In the genomic region with DNA sequence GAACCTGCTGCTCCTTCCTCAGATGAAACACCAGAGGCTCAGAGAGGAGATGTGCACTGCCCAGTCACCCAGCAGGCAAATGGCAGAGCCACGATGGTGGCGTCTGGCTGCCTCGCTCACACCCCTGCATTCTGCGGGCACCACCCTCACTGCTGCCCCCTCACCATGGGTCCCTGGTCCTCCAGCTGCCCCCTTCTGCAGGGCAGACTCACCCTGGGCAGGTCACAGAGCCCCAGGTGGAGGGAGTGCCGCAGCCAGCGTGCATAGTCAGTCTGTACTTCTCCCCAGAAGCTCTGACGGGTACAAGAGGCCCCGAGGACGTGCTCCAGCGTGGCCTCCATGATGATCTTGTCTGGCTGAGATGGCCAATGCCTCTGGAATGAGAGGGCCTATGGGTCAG, we compare ENCODE assay signal across 26 cellular contexts. TPM values are rescaled to one million over a fixed set of nuclear protein-coding genes. Genes with fewer than 3 reads are reported as not detected.
DNase-seq lines count a peak whose midpoint lies in the region; ATAC-seq and TF ChIP-seq lines count a peak whose summit lies in the region.
"Had no signal": no experiment of that assay in that cellular context is flagged by ENCODE, and none has a peak within 500 bp of the region (broad histone marks: within the 10 kb centered on the region; RNA-seq: fewer than 3 reads in every experiment).

No MANE protein-coding gene starts in this region.

- H3K4me3 ChIP-seq in right cardiac atrium (ENCODE audit: low read length) (no peak overlapping the region), osteoblast (ENCODE audit: insufficient read depth, low read length) (no peak overlapping the region)
- H3K4me3 ChIP-seq: BLaER1 treated with 17β-estradiol and CSF1 and Interleukin-3, amounts not matched to agents 10 nM and 100 nM; GM12878; PC-9; SJSA1 had no signal

- intact Hi-C loops in left ventricle myocardium superior (cut with micrococcal nuclease) (no loop called here), right cardiac atrium (cut with DNase I) (loop anchor here (5.0 to 10.0 kb wide), 5 partner anchors 244 to 667 kb away; no protein-coding TSS in a partner anchor)

- H3K4me1 ChIP-seq in right cardiac atrium (ENCODE audit: control insufficient read depth, insufficient read depth, low read length), result no peaks in the 10 kb centered on the region
- H3K4me1 ChIP-seq in osteoblast (ENCODE audit: insufficient read depth, low read length), result no peaks in the 10 kb centered on the region

- no peaks in the 10 kb centered on the region for H3K9me3 ChIP-seq in right cardiac atrium (ENCODE audit: control insufficient read depth, low read length)
- H3K9me3 ChIP-seq in osteoblast (ENCODE audit: low read depth, low read length), result no peaks in the 10 kb centered on the region
- H3K9me3 ChIP-seq: BLaER1 treated with 17β-estradiol and CSF1 and Interleukin-3, amounts not matched to agents 10 nM and 100 nM had no signal

- no peaks in the 10 kb centered on the region for H3K9me3 Mint-ChIP-seq in glutamatergic neuron (ENCODE audit: unreplicated experiment)
- H3K9me3 Mint-ChIP-seq: CD4-positive, alpha-beta memory T cell; H9; IgD-negative memory B cell had no signal

- H3K27ac ChIP-seq in right cardiac atrium (ENCODE audit: low read length) (no peak overlapping the region), osteoblast (ENCODE audit: low read depth, low read length) (no peak overlapping the region)
- H3K27ac ChIP-seq: BLaER1 treated with 17β-estradiol and CSF1 and Interleukin-3, amounts not matched to agents 10 nM and 100 nM; KMS-11; PC-9; SJSA1 had no signal

- H3K79me2 ChIP-seq in osteoblast (ENCODE audit: insufficient read depth, low read length), result no peaks in the 10 kb centered on the region

- no peaks in the 10 kb centered on the region for H3K36me3 Mint-ChIP-seq in glutamatergic neuron (ENCODE audit: unreplicated experiment)
- H3K36me3 Mint-ChIP-seq: CD4-positive, alpha-beta memory T cell; IgD-negative memory B cell had no signal

- WGBS in right cardiac atrium, result 91% methylated on average over 10 of the region's 10 CpGs

- no peak overlapping the region for H3K27ac Mint-ChIP-seq in glutamatergic neuron (ENCODE audit: unreplicated experiment)
- H3K27ac Mint-ChIP-seq: CD4-positive, alpha-beta memory T cell; H9; IgD-negative memory B cell had no signal

- no peak overlapping the region for H3K4me3 Mint-ChIP-seq in glutamatergic neuron (ENCODE audit: unreplicated experiment)
- H3K4me3 Mint-ChIP-seq: H9, IgD-negative memory B cell had no signal

- H3K27me3 Mint-ChIP-seq in glutamatergic neuron (ENCODE audit: unreplicated experiment), result peaks cover 16% of the 10 kb centered on the region
- H3K27me3 Mint-ChIP-seq: CD4-positive, alpha-beta memory T cell; IgD-negative memory B cell had no signal

- DNase-seq in left ventricle myocardium superior (peak; percentile 9), right cardiac atrium (no peak), glutamatergic neuron (peak; percentile 9), osteoblast (ENCODE audit: insufficient read length, low spot score, missing footprints) (peak; percentile 74), T1000 (lab: John Stamatoyannopoulos, UW) (no peak)
- DNase-seq in activated effector memory CD4-positive, alpha-beta T cell treated with Interleukin-2 at 50 U/mL for 16 hours, result no peak
- DNase-seq: CD4-positive, alpha-beta memory T cell; COR-L47; DMS79; EL; GDM1; H9; MM.1S; NCI-H1417; NCI-H1694; NCI-H2081; NCI-H2227 treated with DMSO at 0.1 percent for 48 hours; NCI-H526 treated with DMSO at 0.1 percent for 48 hours; PC-9 had no signal

- H3K27me3 ChIP-seq in right cardiac atrium (ENCODE audit: control insufficient read depth, insufficient read depth) (no peaks in the 10 kb centered on the region), osteoblast (ENCODE audit: insufficient read depth, low read length) (no peaks in the 10 kb centered on the region)
- H3K27me3 ChIP-seq: BLaER1 treated with 17β-estradiol and CSF1 and Interleukin-3, amounts not matched to agents 10 nM and 100 nM; SJSA1 had no signal

- no peak overlapping the region for H2AFZ ChIP-seq in osteoblast (ENCODE audit: low read length)
- H2AFZ ChIP-seq: PC-9 had no signal

- TF ChIP-seq CTCF in glutamatergic neuron (IDR thresholded peaks at IDR 0.05; ENCODE audit: partially characterized antibody, unreplicated experiment) (no peak), osteoblast (IDR thresholded peaks at IDR 0.05; ENCODE audit: extremely low read depth, low read depth, low read length) (no peak)

- no peaks in the 10 kb centered on the region for H4K20me1 ChIP-seq in osteoblast (ENCODE audit: insufficient read depth, low read length)

- peaks cover 11% of the 10 kb centered on the region for H3K4me1 Mint-ChIP-seq in glutamatergic neuron (ENCODE audit: low read depth, unreplicated experiment)

- no peaks in the 10 kb centered on the region for H3K36me3 ChIP-seq in osteoblast (ENCODE audit: insufficient read depth, low read length)
- H3K36me3 ChIP-seq: BLaER1 treated with 17β-estradiol and CSF1 and Interleukin-3, amounts not matched to agents 10 nM and 100 nM; SJSA1 had no signal

- ATAC-seq in left ventricle myocardium superior, result no peak
- no peak for ATAC-seq in right cardiac atrium
- ATAC-seq in GM19328 (IDR thresholded peaks at IDR 0.05; ENCODE audit: unreplicated experiment), result no peak
- ATAC-seq: GM12878, Right ventricle myocardium inferior had no signal

- H3K4me2 ChIP-seq in osteoblast (ENCODE audit: insufficient read depth, low read length), result no peak overlapping the region
- H3K4me2 ChIP-seq: BLaER1 treated with 17β-estradiol and CSF1 and Interleukin-3, amounts not matched to agents 10 nM and 100 nM; KMS-11; PC-9 had no signal

RNA-seq across cellular contexts. Expression of gene RMI2, which starts 52.9 kb away (rescaled TPM):
- total RNA-seq in left ventricle myocardium superior, result 0.45 TPM
- under 1 TPM in 3 of 4 donors, not detected in 1; 0.40 to 0.97 (median 0.67) TPM for total RNA-seq in right cardiac atrium
- polyA plus RNA-seq in right cardiac atrium, result 0.20 TPM
- 4.2 TPM for total RNA-seq in glutamatergic neuron (ENCODE audit: unreplicated experiment)
- 1.4 and 1.8 TPM in 2 replicates for total RNA-seq in osteoblast

Comparison
In these comparisons a context has a peak if more than half of its experiments do, and no peak if none do; other contexts are left out.
1. DNase-seq: peak in left ventricle myocardium superior (single experiment), glutamatergic neuron (single experiment) and osteoblast (single experiment); none in right cardiac atrium (0 of 3), T1000 (single experiment) and activated effector memory CD4-positive, alpha-beta T cell treated with Interleukin-2 at 50 U/mL for 16 hours (single experiment).